10 cellular contexts compared by ENCODE assay signal in the genomic region with DNA sequence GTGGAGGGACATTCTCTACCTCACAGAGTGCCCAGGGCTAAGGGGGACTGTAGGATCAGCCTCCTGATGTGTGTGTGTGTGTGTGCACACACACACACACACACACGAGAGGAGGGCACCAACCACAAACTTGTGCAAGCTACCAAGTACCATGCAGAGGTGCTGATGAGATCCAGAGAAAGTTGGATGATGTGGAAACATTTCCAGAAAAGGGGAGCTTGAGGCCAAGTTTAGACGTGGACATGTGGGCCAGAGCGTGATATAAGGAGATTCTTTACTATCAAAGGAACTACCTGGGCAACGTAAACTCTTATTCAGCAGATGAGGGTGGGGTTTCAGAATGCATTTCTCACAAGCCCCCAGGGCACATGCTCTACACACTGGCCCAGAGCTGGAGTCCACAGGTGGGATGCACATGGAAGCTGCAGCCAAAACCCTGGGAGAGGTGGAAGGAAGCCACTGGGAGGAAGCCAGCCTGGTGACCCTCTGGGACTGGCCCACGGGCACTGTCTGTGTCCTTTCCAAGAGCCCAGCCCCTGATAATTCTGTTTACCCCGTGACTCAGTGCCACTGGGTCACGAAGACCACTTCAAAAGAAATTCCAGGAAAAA. TPM values are rescaled to one million over a fixed set of nuclear protein-coding genes. Genes with fewer than 3 reads are reported as not detected.
DNase-seq lines count a peak whose midpoint lies in the region; ATAC-seq, FAIRE-seq and TF ChIP-seq lines count a peak whose summit lies in the region.
"Had no signal": no experiment of that assay in that cellular context is flagged by ENCODE, and none has a peak within 500 bp of the region (broad histone marks: within the 10 kb centered on the region; RNA-seq: fewer than 3 reads in every experiment).

No MANE protein-coding gene starts in this region.

- TF ChIP-seq CTCF in RWPE1 (conservative IDR thresholded peaks at IDR 0.05; ENCODE audit: low read depth) (no peak), psoas muscle (IDR thresholded peaks at IDR 0.05) (no peak)

- WGBS in psoas muscle, 3 donors = 72 to 79% (median 76%) methylated on average over 7 of the region's 7 CpGs

- H3K27me3 ChIP-seq in BLaER1 treated with 17β-estradiol and CSF1 and Interleukin-3, amounts not matched to agents 10 nM and 100 nM = no peaks in the 10 kb centered on the region
- H3K27me3 ChIP-seq in psoas muscle (ENCODE audit: insufficient read depth in 3 of 3, low read length in 2 of 3) = no peaks in the 10 kb centered on the region
- H3K27me3 ChIP-seq: cardiac muscle cell had no signal

- H3K27ac ChIP-seq in BLaER1 treated with 17β-estradiol and CSF1 and Interleukin-3, amounts not matched to agents 10 nM and 100 nM = no peak overlapping the region
- H3K27ac ChIP-seq in RWPE1 (peak overlapping the region; percentile 93), epithelial cell of prostate (peak overlapping the region; percentile 97), psoas muscle (peak overlapping the region; percentile 38)
- H3K27ac ChIP-seq: cardiac muscle cell had no signal

- CTCF ChIA-PET in RWPE1 (lab: Yijun Ruan, JAX) = interaction anchor here (0.5 kb wide), 1 partner anchor 117 kb away, joined by 3 read pairs; no protein-coding TSS in a partner anchor

- H3K9me3 ChIP-seq in BLaER1 treated with 17β-estradiol and CSF1 and Interleukin-3, amounts not matched to agents 10 nM and 100 nM (replicated peaks in 1 of 11) = no peaks in the 10 kb centered on the region
- no peaks in the 10 kb centered on the region for H3K9me3 ChIP-seq in psoas muscle

- H3K9ac ChIP-seq in BLaER1 treated with 17β-estradiol and CSF1 and Interleukin-3, amounts not matched to agents 10 nM and 100 nM = no peak overlapping the region; a peak in 1 of 22 replicates

- peaks cover 22 to 49% (median 34%) of the 10 kb centered on the region in 10 experiments for H3K4me1 ChIP-seq in BLaER1 treated with 17β-estradiol and CSF1 and Interleukin-3, amounts not matched to agents 10 nM and 100 nM
- peaks cover 17% of the 10 kb centered on the region for H3K4me1 ChIP-seq in psoas muscle

- H4K20me1 ChIP-seq in BLaER1 treated with 17β-estradiol and CSF1 and Interleukin-3, amounts not matched to agents 10 nM and 100 nM = peaks cover 4 to 59% (median 48%) of the 10 kb centered on the region in 11 experiments; a peak in 16 of 22 replicates

- intact Hi-C loops in psoas muscle (cut with DNase I) = no loop called here

- no peak for FAIRE-seq in RCC 7860 (lab: Jason Lieb, UNC)

- peak overlapping the region in 10 of 11 experiments; percentile 52 to 82 (median 68); a peak in 19 of 22 replicates for H3K4me2 ChIP-seq in BLaER1 treated with 17β-estradiol and CSF1 and Interleukin-3, amounts not matched to agents 10 nM and 100 nM

- POLR2A ChIA-PET in RWPE1 (lab: Yijun Ruan, JAX; ENCODE audit: low non-redundant PET) = interaction anchor here (0.6 to 0.8 kb wide), 2 partner anchors 25 to 28 kb away, joined by 3 read pairs; no protein-coding TSS in a partner anchor

- H3K36me3 ChIP-seq in BLaER1 treated with 17β-estradiol and CSF1 and Interleukin-3, amounts not matched to agents 10 nM and 100 nM = peaks cover 0 to 6% (median 0%) of the 10 kb centered on the region in 11 experiments; a peak in 3 of 22 replicates
- peaks cover 0 to 13% of the 10 kb centered on the region in 2 donors for H3K36me3 ChIP-seq in psoas muscle (ENCODE audit: insufficient read depth in 1 of 2, low read depth in 1 of 2)

- no peak overlapping the region for H3K4me3 ChIP-seq in BLaER1 treated with 17β-estradiol and CSF1 and Interleukin-3, amounts not matched to agents 10 nM and 100 nM
- H3K4me3 ChIP-seq in psoas muscle = no peak overlapping the region
- H3K4me3 ChIP-seq: cardiac muscle cell had no signal

- no peak for ATAC-seq in psoas muscle

- peak; percentile 55 for DNase-seq in RWPE1 (ENCODE audit: low spot score)
- DNase-seq in epithelial cell of prostate (ENCODE audit: low read depth, low spot score) = no peak
- no peak for DNase-seq in psoas muscle
- no peak for DNase-seq in GF-D8 (lab: John Stamatoyannopoulos, UW)
- DNase-seq in RCC 7860 (ENCODE audit: low spot score) = no peak
- DNase-seq in NCI-H2081 treated with DMSO at 0.1 percent for 48 hours (lab: John Stamatoyannopoulos, UW) = no peak
- no peak for DNase-seq in iPS-NIHi11 (ENCODE audit: low spot score)
- DNase-seq: NCI-H2171 treated with DMSO at 0.1 percent for 48 hours had no signal

RNA-seq across cellular contexts. Expression of a gene that starts 53.5 kb away (rescaled TPM):
- 10 to 100 TPM; 36.9 to 62.9 (median 39.9) TPM for total RNA-seq in psoas muscle
- 10 to 100 TPM; 10.2 to 18.3 (median 12.7) TPM for polyA plus RNA-seq in psoas muscle

Comparison
In these comparisons a context has a peak if more than half of its experiments do, and no peak if none do; other contexts are left out.
1. H3K27ac ChIP-seq: peak in RWPE1 (single experiment), epithelial cell of prostate (single experiment) and psoas muscle (single experiment); none in BLaER1 treated with 17β-estradiol and CSF1 and Interleukin-3, amounts not matched to agents 10 nM and 100 nM (0 of 11).